17 cellular contexts compared by ENCODE assay signal in genomic region chr6:167474725-167475124, GRCh38.
"Had no signal": no experiment of that assay in that cellular context is flagged by ENCODE, and none has a peak within 500 bp of the region (broad histone marks: within the 10 kb centered on the region; RNA-seq: fewer than 3 reads in every experiment).

No MANE protein-coding gene starts in this region.

- H3K4me3 ChIP-seq: adrenal gland, coronary artery, heart left ventricle, lower lobe of right lung, spleen, upper lobe of right lung had no signal

- H3K27me3 ChIP-seq: adrenal gland, heart left ventricle, spleen, upper lobe of right lung had no signal

- DNase-seq: activated CD8-positive, alpha-beta memory T cell treated with anti-CD3 and anti-CD28 coated beads, Interleukin-2, amount 50 U/mL, for 48 hours; activated naive CD4-positive, alpha-beta T cell treated with anti-CD3 and anti-CD28 coated beads, Interleukin-2, amount 10 ng/mL, durations not matched to agents 7 days and 5 days; activated T-cell treated with anti-CD3 and anti-CD28 coated beads, Interleukin-2, amount 50 U/mL, for 4 hours; heart left ventricle; islet precursor cell; left cardiac atrium; lower lobe of right lung; naive thymus-derived CD4-positive, alpha-beta T cell; retina; spleen; stimulated activated CD4-positive, alpha-beta T cell treated with anti-CD3 and anti-CD28 coated beads, Interleukin-4, amount 100 ng/mL, for 1 hour; stimulated activated naive CD4-positive, alpha-beta T cell; T-helper 9 cell; upper lobe of right lung had no signal

- H3K4me1 ChIP-seq: adrenal gland had no signal

- ATAC-seq: activated T-cell treated with anti-CD3 and anti-CD28 coated beads, Interleukin-2, amount 50 U/mL, for 4 hours; heart left ventricle; lower lobe of right lung; naive thymus-derived CD4-positive, alpha-beta T cell; upper lobe of right lung; WTC11 had no signal

- H3K36me3 ChIP-seq: adrenal gland, heart left ventricle, lower lobe of right lung, spleen, upper lobe of right lung had no signal

- H3K9me3 ChIP-seq: adrenal gland, heart left ventricle, lower lobe of right lung, spleen, upper lobe of right lung had no signal

- H3K27ac ChIP-seq: adrenal gland, coronary artery, heart left ventricle, lower lobe of right lung, spleen, upper lobe of right lung had no signal
